Comparison of ENCODE assay signal across 4 cellular contexts in genomic region chr15:77695548-77695947, GRCh38.
"Had no signal": no experiment of that assay in that cellular context is flagged by ENCODE, and none has a peak within 500 bp of the region (broad histone marks: within the 10 kb centered on the region; RNA-seq: fewer than 3 reads in every experiment).

No MANE protein-coding gene starts in this region.

- DNase-seq: H9, HCEC 1CT had no signal

- ATAC-seq: GM23338, HepG2 had no signal

- H3K4me2 ChIP-seq: GM23338 had no signal

- H2AFZ ChIP-seq: GM23338 had no signal

- H3K4me3 ChIP-seq: GM23338 had no signal
